26 cellular contexts compared by ENCODE assay signal in the genomic region with DNA sequence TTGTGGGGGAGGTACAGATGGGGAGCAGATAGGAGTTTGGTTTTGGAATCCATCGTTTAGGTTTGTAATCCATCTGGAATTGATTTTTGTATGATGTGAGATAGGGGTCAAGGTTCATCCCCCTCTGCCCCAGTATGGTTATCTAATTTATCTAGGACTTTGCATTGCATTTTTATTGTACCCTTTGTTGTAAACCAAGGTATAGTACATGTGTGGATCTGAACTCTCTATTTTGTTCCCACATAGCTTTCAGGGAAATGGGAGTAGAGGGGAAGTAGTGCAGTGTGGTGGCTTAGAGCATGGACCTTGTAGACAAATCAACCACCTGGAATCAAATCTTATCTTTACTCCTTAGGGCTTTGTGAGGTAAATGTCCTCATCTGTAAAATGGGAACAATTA.
"Had no signal": no experiment of that assay in that cellular context is flagged by ENCODE, and none has a peak within 500 bp of the region (broad histone marks: within the 10 kb centered on the region; RNA-seq: fewer than 3 reads in every experiment).

No MANE protein-coding gene starts in this region.

- H3K27ac Mint-ChIP-seq: dendritic cell treated with granulocyte-macrophage colony-stimulating factor and Interleukin-4, amounts not matched to agents 40 ng/mL and 50 ng/mL, for 4 days; endodermal cell; memory B cell; natural killer cell; stimulated activated naive CD8-positive, alpha-beta T cell treated with anti-CD3 and anti-CD28 coated beads, Interleukin-15, amount 100 ng/mL, for 72 hours had no signal

- H3K27me3 ChIP-seq: gastrocnemius medialis, neutrophil, pancreas, right lobe of liver, suprapubic skin, transverse colon, upper lobe of right lung, uterus had no signal

- H3K36me3 Mint-ChIP-seq: natural killer cell had no signal

- H3K4me2 ChIP-seq: smooth muscle cell had no signal

- H3K4me1 ChIP-seq: gastrocnemius medialis, pancreas, suprapubic skin, transverse colon, upper lobe of right lung, uterus had no signal

- H3K4me3 Mint-ChIP-seq: dendritic cell treated with granulocyte-macrophage colony-stimulating factor and Interleukin-4, amounts not matched to agents 40 ng/mL and 50 ng/mL, for 4 days; endodermal cell; memory B cell; natural killer cell; stimulated activated naive CD8-positive, alpha-beta T cell treated with anti-CD3 and anti-CD28 coated beads, Interleukin-15, amount 100 ng/mL, for 72 hours had no signal

- FAIRE-seq: pancreas had no signal

- H3K9me3 Mint-ChIP-seq: dendritic cell treated with granulocyte-macrophage colony-stimulating factor and Interleukin-4, amounts not matched to agents 40 ng/mL and 50 ng/mL, for 4 days; memory B cell; natural killer cell; stimulated activated naive CD8-positive, alpha-beta T cell treated with anti-CD3 and anti-CD28 coated beads, Interleukin-15, amount 100 ng/mL, for 72 hours had no signal

- H3K36me3 ChIP-seq: gastrocnemius medialis, neutrophil, pancreas, right lobe of liver, suprapubic skin, transverse colon, upper lobe of right lung, uterus had no signal

- H3K27ac ChIP-seq: epithelial cell of prostate, gastrocnemius medialis, neutrophil, pancreas, right lobe of liver, suprapubic skin, transverse colon, upper lobe of right lung, uterus had no signal

- ATAC-seq: esophagus mucosa; gastrocnemius medialis; left lobe of liver; natural killer cell; pancreas; stimulated activated naive CD8-positive, alpha-beta T cell treated with anti-CD3 and anti-CD28 coated beads, Interleukin-15, amount 100 ng/mL, for 72 hours; upper lobe of right lung had no signal

- H3K9me3 ChIP-seq: gastrocnemius medialis, neutrophil, pancreas, right lobe of liver, suprapubic skin, transverse colon, upper lobe of right lung, uterus had no signal

- H3K4me3 ChIP-seq: gastrocnemius medialis, lung, pancreas, right lobe of liver, smooth muscle cell, suprapubic skin, transverse colon, upper lobe of right lung, uterus had no signal

- H3K27me3 Mint-ChIP-seq: dendritic cell treated with granulocyte-macrophage colony-stimulating factor and Interleukin-4, amounts not matched to agents 40 ng/mL and 50 ng/mL, for 4 days; memory B cell; stimulated activated naive CD8-positive, alpha-beta T cell treated with anti-CD3 and anti-CD28 coated beads, Interleukin-15, amount 100 ng/mL, for 72 hours had no signal

- DNase-seq: effector CD8-positive, alpha-beta T cell; endodermal cell; foreskin fibroblast; gastrocnemius medialis; head of caudate nucleus; natural killer cell; pancreas; right lobe of liver; stimulated activated CD4-positive, alpha-beta T cell treated with anti-CD3 and anti-CD28 coated beads, Interleukin-12 subunit alpha, Interleukin-12 subunit beta, amount 100 ng/mL, for 4 hours; stimulated activated CD4-positive, alpha-beta T cell treated with anti-CD3 and anti-CD28 coated beads, Interleukin-1b, Interleukin-23, amount 100 ng/mL, for 48 hours; stimulated activated CD4-positive, alpha-beta T cell treated with anti-CD3 and anti-CD28 coated beads, Interleukin-4, amount 100 ng/mL, for 1 hour; stimulated activated CD8-positive, alpha-beta memory T cell treated with anti-CD3 and anti-CD28 coated beads, Interleukin-4, amount 100 ng/mL, for 48 hours; stimulated activated naive CD4-positive, alpha-beta T cell; stimulated activated naive CD8-positive, alpha-beta T cell treated with anti-CD3 and anti-CD28 coated beads, Interleukin-15, amount 100 ng/mL, for 72 hours; transverse colon; upper lobe of right lung; uterus had no signal
